Comparison of ENCODE assay signal across 32 cellular contexts in genomic region chr6:14134211-14134910, GRCh38. TPM values are rescaled to one million over a fixed set of nuclear protein-coding genes. Genes with fewer than 3 reads are reported as not detected.
DNase-seq lines count a peak whose midpoint lies in the region; ATAC-seq, FAIRE-seq and TF ChIP-seq lines count a peak whose summit lies in the region.
"Had no signal": no experiment of that assay in that cellular context is flagged by ENCODE, and none has a peak within 500 bp of the region (broad histone marks: within the 10 kb centered on the region; RNA-seq: fewer than 3 reads in every experiment).

No MANE protein-coding gene starts in this region.

- peak overlapping the region; percentile 76 for H3K27ac Mint-ChIP-seq in neural crest cell (ENCODE audit: unreplicated experiment)
- H3K27ac Mint-ChIP-seq: activated naive CD4-positive, alpha-beta T cell treated with anti-CD3 and anti-CD28 coated beads, Interleukin-2, amount 10 ng/mL, durations not matched to agents 7 days and 5 days; neural progenitor cell; stimulated activated effector memory CD8-positive, alpha-beta T cell treated with anti-CD3 and anti-CD28 coated beads, Interleukin-12 subunit alpha, Interleukin-12 subunit beta, amount 100 ng/mL, for 72 hours had no signal

- H3K9ac ChIP-seq in K562 (ENCODE audit: insufficient read depth in 1 of 2, low read depth in 2 of 2, low read length in 2 of 2) = no peak overlapping the region
- H3K9ac ChIP-seq: neural progenitor cell had no signal

- TF ChIP-seq CTCF in GM06990 (IDR thresholded peaks at IDR 0.05; ENCODE audit: insufficient read depth, low read length, poor library complexity, severe bottlenecking) (no peak), K562 (IDR thresholded peaks at IDR 0.05 in 2 of 3, conservative IDR thresholded peaks at IDR 0.05 in 1 of 3; ENCODE audit: insufficient read depth in 2 of 3, low read depth in 1 of 3, low read length in 3 of 3) (no peak), neural crest cell (conservative IDR thresholded peaks at IDR 0.05) (no peak)

- no TSS peak for BruUV-seq in K562 (replicated peaks; lab: Mats Ljungman, UMichigan)

- H3K27ac ChIP-seq in K562 (ENCODE audit: extremely low read depth, low read depth, low read length) = no peak overlapping the region
- H3K27ac ChIP-seq: brain microvascular endothelial cell, neural progenitor cell, right lobe of liver, suprapubic skin, upper lobe of right lung, VCaP had no signal

- TF ChIP-seq POLR2A in K562 (conservative IDR thresholded peaks at IDR 0.05) = no peak

- WGBS in K562 (ENCODE audit: insufficient coverage, low coverage, missing lambda C conversion rate) = 33% methylated on average over 4 of the region's 4 CpGs

- H3K9me3 Mint-ChIP-seq in neural crest cell = no peaks in the 10 kb centered on the region
- H3K9me3 Mint-ChIP-seq: activated naive CD4-positive, alpha-beta T cell treated with anti-CD3 and anti-CD28 coated beads, Interleukin-2, amount 10 ng/mL, durations not matched to agents 7 days and 5 days; neural progenitor cell; stimulated activated effector memory CD8-positive, alpha-beta T cell treated with anti-CD3 and anti-CD28 coated beads, Interleukin-12 subunit alpha, Interleukin-12 subunit beta, amount 100 ng/mL, for 72 hours had no signal

- CTCF ChIA-PET in K562 (lab: Yijun Ruan, JAX; ENCODE audit: low intra/inter-chr PET ratio) = no interaction called here

- DNase-seq in GM06990 (ENCODE audit: extremely low read depth, insufficient read length) = peak; percentile 30
- no peak for DNase-seq in K562 (ENCODE audit: extremely low read depth in 1 of 4, low spot score in 3 of 4)
- DNase-seq in neural crest cell (ENCODE audit: low read depth, low spot score) = no peak
- no peak for DNase-seq in HAP-1 (ENCODE audit: low spot score in 2 of 2)
- no peak for DNase-seq in activated gamma-delta T cell treated with Interleukin-2 at 50 U/mL for 16 hours
- DNase-seq in stimulated activated CD4-positive, alpha-beta T cell treated with anti-CD3 and anti-CD28 coated beads, Interleukin-15, amount 100 ng/mL, for 24 hours = no peak
- DNase-seq: activated CD4-positive, alpha-beta T cell treated with anti-CD3 and anti-CD28 coated beads for 48 hours; activated naive CD4-positive, alpha-beta T cell treated with anti-CD3 and anti-CD28 coated beads, Interleukin-2, amount 10 ng/mL, durations not matched to agents 7 days and 5 days; activated T-cell treated with anti-CD3 and anti-CD28 coated beads, Interleukin-2, amount 50 U/mL, for 48 hours; amniotic stem cell; brain microvascular endothelial cell; C1 segment of cervical spinal cord; Caco-2; DND-41; islet precursor cell; Kasumi-1; NCI-H1436 treated with DMSO at 0.1 percent for 48 hours; NCI-H446 treated with DMSO at 0.1 percent for 48 hours; OCI-M1; right lobe of liver; stimulated activated CD4-positive, alpha-beta T cell treated with anti-CD3 and anti-CD28 coated beads, Interleukin-12 subunit alpha, Interleukin-12 subunit beta, amount 100 ng/mL, for 4 hours; stimulated activated CD4-positive, alpha-beta T cell treated with anti-CD3 and anti-CD28 coated beads, Interleukin-4, amount 100 ng/mL, for 24 hours; upper lobe of right lung had no signal

- H2AFZ ChIP-seq in K562 (ENCODE audit: low read depth, low read length) = no peak overlapping the region
- H2AFZ ChIP-seq: neural progenitor cell had no signal

- H3K79me2 ChIP-seq in K562 (ENCODE audit: control insufficient read depth, insufficient read depth, low read length) = no peaks in the 10 kb centered on the region

- no peak overlapping the region for H3K4me3 Mint-ChIP-seq in neural crest cell
- H3K4me3 Mint-ChIP-seq: activated naive CD4-positive, alpha-beta T cell treated with anti-CD3 and anti-CD28 coated beads, Interleukin-2, amount 10 ng/mL, durations not matched to agents 7 days and 5 days; neural progenitor cell; stimulated activated effector memory CD8-positive, alpha-beta T cell treated with anti-CD3 and anti-CD28 coated beads, Interleukin-12 subunit alpha, Interleukin-12 subunit beta, amount 100 ng/mL, for 72 hours had no signal

- intact Hi-C loops in K562 (cut with micrococcal nuclease) = no loop called here

- no peak for FAIRE-seq in K562 (lab: Jason Lieb, UNC)

- no peak overlapping the region for H3K4me2 ChIP-seq in K562 (ENCODE audit: insufficient read depth, low read length)
- H3K4me2 ChIP-seq: neural progenitor cell had no signal

- TF ChIP-seq EP300 in K562 (IDR thresholded peaks at IDR 0.05; ENCODE audit: low read length) = no peak

- no peak for TF ChIP-seq RAD21 in K562 (CRISPR knock-in tag; conservative IDR thresholded peaks at IDR 0.05 in 1 of 2, IDR thresholded peaks at IDR 0.05 in 1 of 2)

- H3K9me3 ChIP-seq in K562 (replicated peaks; ENCODE audit: control insufficient read depth, insufficient read depth, low read depth, low read length) = 0 out of 2 replicates have a peak, but pooled peaks cover 2% of the 10 kb centered on the region
- no peaks in the 10 kb centered on the region for H3K9me3 ChIP-seq in HAP-1
- H3K9me3 ChIP-seq: Caco-2, right lobe of liver, suprapubic skin, upper lobe of right lung had no signal

- H3K4me3 ChIP-seq in GM06990 (replicated peaks; ENCODE audit: low read depth, low read length) (no peak overlapping the region), K562 (no peak overlapping the region), HAP-1 (no peak overlapping the region)
- H3K4me3 ChIP-seq: lung, neural progenitor cell, right lobe of liver, suprapubic skin, upper lobe of right lung had no signal

- H3K36me3 Mint-ChIP-seq in neural crest cell (ENCODE audit: low read depth) = peaks cover 2% of the 10 kb centered on the region

- no peaks in the 10 kb centered on the region for H4K20me1 ChIP-seq in K562 (replicated peaks; ENCODE audit: control insufficient read depth, insufficient read depth, low read length)

- ATAC-seq in HG03354 (IDR thresholded peaks at IDR 0.05; ENCODE audit: poor library complexity, severe bottlenecking, unreplicated experiment) = peak; percentile 44
- no peak for ATAC-seq in K562
- ATAC-seq in GM21723 (IDR thresholded peaks at IDR 0.05; ENCODE audit: unreplicated experiment) = no peak
- ATAC-seq: HCT116; right lobe of liver; SK-N-SH treated with all-trans-retinoic acid at 6 μM for 48 hours; stimulated activated effector memory CD8-positive, alpha-beta T cell treated with anti-CD3 and anti-CD28 coated beads, Interleukin-12 subunit alpha, Interleukin-12 subunit beta, amount 100 ng/mL, for 72 hours; upper lobe of right lung had no signal

- H3K4me1 ChIP-seq in K562 (replicated peaks in 1 of 2; ENCODE audit: control insufficient read depth in 2 of 2, insufficient read depth in 2 of 2, low read length in 2 of 2) (peaks cover 4 to 20% of the 10 kb centered on the region in 2 experiments; a peak in 4 of 5 replicates), HAP-1 (peaks cover 9% of the 10 kb centered on the region)
- H3K4me1 ChIP-seq: Caco-2, right lobe of liver had no signal

- POLR2A ChIA-PET in K562 (lab: Yijun Ruan, JAX) = interaction anchor here (1.9 kb wide), 1 partner anchor 9 kb away, joined by 7 read pairs; no protein-coding TSS in a partner anchor

- in situ Hi-C loops in K562 (cut with MboI) = no loop called here
- in situ Hi-C loops in HAP-1 (cut with MboI; ENCODE audit: low sequenced_read_pairs) = no loop called here

- H3K27me3 ChIP-seq in GM06990 (replicated peaks; ENCODE audit: control insufficient read depth, insufficient read depth, low read length) (no peaks in the 10 kb centered on the region), K562 (ENCODE audit: control insufficient read depth in 2 of 2, insufficient read depth in 2 of 2, low read length in 2 of 2) (no peaks in the 10 kb centered on the region), HAP-1 (ENCODE audit: low read depth) (no peaks in the 10 kb centered on the region)
- H3K27me3 ChIP-seq: brain microvascular endothelial cell, neural progenitor cell, right lobe of liver, suprapubic skin, upper lobe of right lung had no signal

- peaks cover 23% of the 10 kb centered on the region for H3K36me3 ChIP-seq in GM06990 (ENCODE audit: control insufficient read depth, insufficient read depth, low read length)
- H3K36me3 ChIP-seq in K562 (ENCODE audit: control insufficient read depth, insufficient read depth, low read length) = no peaks in the 10 kb centered on the region
- no peaks in the 10 kb centered on the region for H3K36me3 ChIP-seq in HAP-1 (replicated peaks)
- H3K36me3 ChIP-seq: brain microvascular endothelial cell, neural progenitor cell, right lobe of liver, suprapubic skin had no signal

- peaks cover 5% of the 10 kb centered on the region for H3K4me1 Mint-ChIP-seq in neural crest cell

- H3K9me1 ChIP-seq in K562 (ENCODE audit: control insufficient read depth, insufficient read depth, low read length) = no peaks in the 10 kb centered on the region

- no peaks in the 10 kb centered on the region for H3K27me3 Mint-ChIP-seq in neural crest cell (ENCODE audit: low read depth)
- H3K27me3 Mint-ChIP-seq: activated naive CD4-positive, alpha-beta T cell treated with anti-CD3 and anti-CD28 coated beads, Interleukin-2, amount 10 ng/mL, durations not matched to agents 7 days and 5 days had no signal

TF ChIP-seq in K562, 482 proteins besides CTCF, POLR2A, EP300 and RAD21 (continues in another document):
- no peak for TF ChIP-seq PPARD (CRISPR knock-in tag; IDR thresholded peaks at IDR 0.05)
- TF ChIP-seq ZNF316 (IDR thresholded peaks at IDR 0.05) = peak; percentile 73
- no peak for TF ChIP-seq DNMT1 (IDR thresholded peaks at IDR 0.05)
- no peak for TF ChIP-seq TSC22D4 (tag; IDR thresholded peaks at IDR 0.05)
- no peak for TF ChIP-seq ZNF551 (CRISPR knock-in tag; IDR thresholded peaks at IDR 0.05)
- 0 out of 3 replicates have a peak, but pooled peaks of 1 of the 2 experiments have one; percentile 21 for TF ChIP-seq CBX3 (IDR thresholded peaks at IDR 0.05; ENCODE audit: borderline replicate concordance in 1 of 2, low read length in 2 of 2)

RNA-seq across cellular contexts. Expression of gene CD83, which starts 16.8 kb away (rescaled TPM):
- total RNA-seq in K562 (2011; cell fraction: chromatin; rRNA removed; ENCODE audit: low replicate concordance) = 2.9 and 4.0 TPM in 2 replicates
- total RNA-seq in K562 (2011; cell fraction: nucleolus; rRNA removed) = 1.4 and 1.8 TPM in 2 replicates
- 2.6 and 2.7 TPM in 2 replicates for total RNA-seq in K562 (2011; cell fraction: nucleoplasm; rRNA removed)
- total RNA-seq in K562 (2014; rRNA removed) (3.1 and 3.7 TPM in 2 replicates), K562 (2014; rRNA removed; fragmentation: Illumina TruSeq; extraction: Trizol) (3.1 and 3.3 TPM in 2 replicates), K562 (2015; rRNA removed; fragmentation: Illumina TruSeq; extraction: Trizol) (3.8 and 4.3 TPM in 2 replicates), K562 (2021) (3.2 and 3.4 TPM in 2 replicates), neural crest cell (7.1 and 7.9 TPM in 2 replicates)
- polyA plus RNA-seq in K562 (2011; rRNA removed) (1.5 and 2.5 TPM in 2 replicates), K562 (2014; fragmentation: Illumina TruSeq; extraction: Trizol) (3.3 and 3.6 TPM in 2 replicates), K562 (2014; fragmentation: Nextera tagmentation; extraction: Ambion mirVana) (1 to 10 TPM; 3.6 to 4.1 TPM), K562 (2014; rRNA removed) (2.6 and 2.8 TPM in 2 replicates)
- polyA plus RNA-seq in K562 (2011; cell fraction: cytosol; rRNA removed) = 1.1 and 1.2 TPM in 2 replicates
- 1.1 and 1.2 TPM in 2 replicates for polyA plus RNA-seq in K562 (2011; cell fraction: nucleus; rRNA removed)
- polyA plus RNA-seq in K562 (2012) = 3.6 and 4.1 TPM in 2 replicates
- polyA minus RNA-seq in K562 (2011; rRNA and poly(A)+ RNA removed) = 1.8 and 2.0 TPM in 2 replicates
- polyA minus RNA-seq in K562 (2011; cell fraction: cytosol; rRNA and poly(A)+ RNA removed) = 0.48 and 0.91 TPM in 2 replicates
- 0.67 and 0.78 TPM in 2 replicates for polyA minus RNA-seq in K562 (2011; cell fraction: nucleus; rRNA and poly(A)+ RNA removed)
